ENCODE assay signal across 1 cellular context in genomic region chr9:101635020-101635419, GRCh38.
TF ChIP-seq lines count a peak whose summit lies in the region.

No MANE protein-coding gene starts in this region.

TF ChIP-seq in K562, 482 proteins besides CTCF, POLR2A, EP300 and RAD21 (continued from another document):
- TF ChIP-seq PBX2 (CRISPR knock-in tag; IDR thresholded peaks at IDR 0.05; ENCODE audit: low read depth) = no peak
- peak; percentile 62 for TF ChIP-seq PBX2 (tag; conservative IDR thresholded peaks at IDR 0.05; ENCODE audit: low read depth)
- no peak for TF ChIP-seq SMARCC2 (IDR thresholded peaks at IDR 0.05; ENCODE audit: low read depth)
- peak; percentile 82 for TF ChIP-seq MEIS2 (IDR thresholded peaks at IDR 0.05; ENCODE audit: partially characterized antibody)
- TF ChIP-seq ZNF277 (CRISPR knock-in tag; IDR thresholded peaks at IDR 0.05; ENCODE audit: borderline replicate concordance) = no peak
